ENCODE assay signal across 2 cellular contexts in the genomic region with DNA sequence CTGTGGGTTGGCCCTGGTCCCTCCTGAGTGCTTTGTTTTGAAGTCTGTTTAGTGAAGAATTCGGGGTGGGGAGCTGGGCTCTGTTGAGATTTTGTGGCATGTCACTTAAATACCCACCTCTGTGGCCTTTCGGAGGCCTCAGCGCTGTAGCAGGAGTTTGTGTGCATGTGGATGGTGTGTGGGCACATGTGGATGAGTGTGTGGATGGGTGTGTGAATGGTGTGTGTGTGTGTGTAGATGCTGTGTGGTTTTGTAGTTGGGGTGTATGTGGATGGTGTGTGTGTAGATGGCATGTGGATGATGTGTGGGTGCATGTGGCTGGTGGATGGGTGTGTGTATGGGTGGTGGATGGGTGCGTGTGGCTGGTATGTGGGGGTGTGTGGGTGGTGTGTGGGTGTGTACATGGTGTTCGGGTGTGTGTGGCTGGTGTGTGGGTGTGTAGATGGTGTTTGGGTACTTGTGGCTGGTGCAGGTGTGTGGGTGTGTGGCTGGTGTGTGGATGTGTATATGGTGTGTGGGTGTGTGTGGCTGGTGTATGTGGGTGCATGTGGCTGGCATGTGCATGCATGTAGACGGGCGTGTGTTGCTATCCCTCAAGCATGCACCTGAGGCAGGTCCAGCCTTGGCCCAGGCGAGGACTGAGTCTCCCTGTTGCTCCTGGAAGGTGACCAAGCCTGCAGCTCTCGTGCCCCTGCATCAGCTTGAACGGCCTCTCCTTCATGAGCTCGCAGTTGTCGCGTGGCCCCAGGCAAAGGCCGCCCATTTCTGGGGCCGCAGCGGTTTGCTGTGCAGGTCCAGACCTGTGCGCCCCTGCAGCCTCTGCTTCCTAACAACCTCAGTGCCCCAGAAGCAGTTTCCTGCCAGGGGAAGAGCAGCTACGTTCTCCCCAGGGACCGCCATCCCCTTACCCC.
TF ChIP-seq lines count a peak whose summit lies in the region.

No MANE protein-coding gene starts in this region.

TF ChIP-seq in HepG2, 621 proteins besides CTCF, POLR2A, EP300 and RAD21:
- TF ChIP-seq MAF1 (CRISPR knock-in tag; IDR thresholded peaks at IDR 0.05; ENCODE audit: borderline replicate concordance): no peak
- TF ChIP-seq, protein P1, sequence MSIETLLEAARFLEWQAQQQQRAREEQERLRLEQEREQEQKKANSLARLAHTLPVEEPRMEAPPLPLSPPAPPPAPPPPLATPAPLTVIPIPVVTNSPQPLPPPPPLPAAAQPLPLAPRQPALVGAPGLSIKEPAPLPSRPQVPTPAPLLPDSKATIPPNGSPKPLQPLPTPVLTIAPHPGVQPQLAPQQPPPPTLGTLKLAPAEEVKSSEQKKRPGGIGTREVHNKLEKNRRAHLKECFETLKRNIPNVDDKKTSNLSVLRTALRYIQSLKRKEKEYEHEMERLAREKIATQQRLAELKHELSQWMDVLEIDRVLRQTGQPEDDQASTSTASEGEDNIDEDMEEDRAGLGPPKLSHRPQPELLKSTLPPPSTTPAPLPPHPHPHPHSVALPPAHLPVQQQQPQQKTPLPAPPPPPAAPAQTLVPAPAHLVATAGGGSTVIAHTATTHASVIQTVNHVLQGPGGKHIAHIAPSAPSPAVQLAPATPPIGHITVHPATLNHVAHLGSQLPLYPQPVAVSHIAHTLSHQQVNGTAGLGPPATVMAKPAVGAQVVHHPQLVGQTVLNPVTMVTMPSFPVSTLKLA (IDR thresholded peaks at IDR 0.05): peak; percentile 94

TF ChIP-seq in WTC11, 78 proteins besides CTCF, POLR2A, EP300 and RAD21:
- 0 out of 2 replicates have a peak, but pooled peaks have one; percentile 36 for TF ChIP-seq FOXP1 (CRISPR knock-in tag; IDR thresholded peaks at IDR 0.05; ENCODE audit: borderline replicate concordance)
- TF ChIP-seq ZNF396 (CRISPR knock-in tag; IDR thresholded peaks at IDR 0.05; ENCODE audit: borderline replicate concordance): no peak
- TF ChIP-seq SMAD4 (CRISPR knock-in tag; IDR thresholded peaks at IDR 0.05): no peak
